ENCODE assay signal across 11 cellular contexts in the genomic region with DNA sequence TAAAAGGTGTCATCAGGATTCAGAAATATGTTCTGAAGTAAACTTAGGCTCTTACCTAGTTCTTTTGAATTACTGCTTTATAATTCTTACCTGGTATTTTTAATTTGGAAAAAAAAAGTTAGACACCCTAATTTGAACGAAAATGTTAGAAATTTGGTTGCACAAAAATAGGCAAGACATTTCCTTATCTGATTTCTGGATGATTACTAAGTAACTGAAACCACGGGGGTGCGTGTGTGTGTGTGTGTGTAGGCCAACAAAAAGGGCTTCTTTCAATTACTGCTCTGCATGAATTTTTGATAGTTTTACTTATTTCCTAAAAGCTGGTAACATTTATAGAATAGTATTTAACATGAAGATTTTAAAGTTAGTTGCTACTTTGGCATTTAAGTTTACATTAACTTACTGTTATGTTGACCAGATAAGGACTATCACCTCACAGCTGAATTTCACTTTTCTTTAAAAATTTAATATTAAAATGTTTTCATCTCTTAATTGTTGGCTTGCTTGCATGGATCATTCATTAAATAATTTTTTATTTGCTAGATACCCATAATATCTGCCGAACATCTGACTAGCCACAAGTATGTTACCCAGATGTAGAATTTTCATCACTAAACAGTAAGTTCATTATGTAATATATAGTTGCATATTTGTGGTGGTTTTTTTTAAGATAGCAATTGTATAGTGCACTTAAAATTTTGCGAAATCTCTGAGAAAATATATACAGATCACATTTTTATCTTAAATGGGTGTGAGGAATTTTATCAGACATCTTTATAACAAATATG.
A peak's percentile ranks its signal among the peaks of the same experiment; 100 is the strongest.
DNase-seq lines count a peak whose midpoint lies in the region; ATAC-seq and TF ChIP-seq lines count a peak whose summit lies in the region.
"Had no signal": no experiment of that assay in that cellular context is flagged by ENCODE, and none has a peak within 500 bp of the region (broad histone marks: within the 10 kb centered on the region; RNA-seq: fewer than 3 reads in every experiment).

No MANE protein-coding gene starts in this region.

- H3K27ac ChIP-seq in heart right ventricle: no peak overlapping the region

- peaks cover 0 to 51% (median 15%) of the 10 kb centered on the region in 9 donors for H3K4me1 ChIP-seq in heart right ventricle

- no peaks in the 10 kb centered on the region for H3K9me3 Mint-ChIP-seq in activated CD4-positive, alpha-beta memory T cell treated with anti-CD3 and anti-CD28 coated beads for 36 hours
- H3K9me3 Mint-ChIP-seq in stimulated activated naive CD8-positive, alpha-beta T cell treated with anti-CD3 and anti-CD28 coated beads, Interleukin-15, Interleukin-2, amounts not matched to agents 100 ng/mL and 50 ng/mL, for 24 hours: no peaks in the 10 kb centered on the region

- POLR2A ChIA-PET in activated CD4-positive, alpha-beta memory T cell treated with anti-CD3 and anti-CD28 coated beads for 36 hours (lab: Charles Lee): interaction anchor here (0.8 kb wide), 1 partner anchor 13 kb away, joined by 4 read pairs; no protein-coding TSS in a partner anchor

- CTCF ChIA-PET in activated CD4-positive, alpha-beta memory T cell treated with anti-CD3 and anti-CD28 coated beads for 36 hours (lab: Charles Lee): interaction anchor here (0.7 to 0.8 kb wide), 4 partner anchors 13 to 101 kb away, joined by 3 to 4 read pairs (median 3); no protein-coding TSS in a partner anchor

- H3K27me3 ChIP-seq in heart right ventricle: no peaks in the 10 kb centered on the region

- WGBS in heart right ventricle, 2 donors: 84 to 91% methylated on average over 5 of the region's 5 CpGs

- no peak overlapping the region for H3K4me3 ChIP-seq in heart right ventricle

- H3K27ac Mint-ChIP-seq in activated CD4-positive, alpha-beta memory T cell treated with anti-CD3 and anti-CD28 coated beads for 36 hours: peak overlapping the region; percentile 64
- H3K27ac Mint-ChIP-seq in stimulated activated naive CD8-positive, alpha-beta T cell treated with anti-CD3 and anti-CD28 coated beads, Interleukin-15, Interleukin-2, amounts not matched to agents 100 ng/mL and 50 ng/mL, for 24 hours: peak overlapping the region; percentile 31

- H3K36me3 Mint-ChIP-seq in activated CD4-positive, alpha-beta memory T cell treated with anti-CD3 and anti-CD28 coated beads for 36 hours: peaks cover 41% of the 10 kb centered on the region
- H3K36me3 Mint-ChIP-seq in stimulated activated naive CD8-positive, alpha-beta T cell treated with anti-CD3 and anti-CD28 coated beads, Interleukin-15, Interleukin-2, amounts not matched to agents 100 ng/mL and 50 ng/mL, for 24 hours (ENCODE audit: low read depth): peaks cover 63% of the 10 kb centered on the region

- ATAC-seq in HG03521 (IDR thresholded peaks at IDR 0.05; ENCODE audit: unreplicated experiment): no peak
- ATAC-seq in heart right ventricle: no peak

- no peaks in the 10 kb centered on the region for H3K27me3 Mint-ChIP-seq in activated CD4-positive, alpha-beta memory T cell treated with anti-CD3 and anti-CD28 coated beads for 36 hours
- no peaks in the 10 kb centered on the region for H3K27me3 Mint-ChIP-seq in stimulated activated naive CD8-positive, alpha-beta T cell treated with anti-CD3 and anti-CD28 coated beads, Interleukin-15, Interleukin-2, amounts not matched to agents 100 ng/mL and 50 ng/mL, for 24 hours

- H3K4me1 Mint-ChIP-seq in activated CD4-positive, alpha-beta memory T cell treated with anti-CD3 and anti-CD28 coated beads for 36 hours (ENCODE audit: low read depth): peaks cover 36% of the 10 kb centered on the region
- H3K4me1 Mint-ChIP-seq in stimulated activated naive CD8-positive, alpha-beta T cell treated with anti-CD3 and anti-CD28 coated beads, Interleukin-15, Interleukin-2, amounts not matched to agents 100 ng/mL and 50 ng/mL, for 24 hours (ENCODE audit: low read depth): peaks cover 43% of the 10 kb centered on the region

- H3K9me3 ChIP-seq in heart right ventricle: no peaks in the 10 kb centered on the region

- peaks cover 0 to 99% (median 34%) of the 10 kb centered on the region in 9 donors for H3K36me3 ChIP-seq in heart right ventricle

- no peak for TF ChIP-seq POLR2A in erythroblast (IDR thresholded peaks at IDR 0.05; ENCODE audit: low read length)

- TF ChIP-seq CTCF in heart right ventricle (IDR thresholded peaks at IDR 0.05): no peak

- peak; percentile 41 for DNase-seq in activated naive CD4-positive, alpha-beta T cell treated with Interleukin-2 at 50 U/mL for 16 hours
- no peak for DNase-seq in activated naive CD4-positive, alpha-beta T cell (lab: John Stamatoyannopoulos, UW)
- peak; percentile 51 for DNase-seq in activated CD4-positive, alpha-beta memory T cell treated with anti-CD3 and anti-CD28 coated beads for 36 hours
- DNase-seq in erythroblast (lab: John Stamatoyannopoulos, UW) (peak; percentile 55 to 57), heart right ventricle (no peak), COLO668 (lab: John Stamatoyannopoulos, UW; ENCODE audit: unreplicated experiment) (no peak)
- DNase-seq: activated CD4-positive, CD25-positive, alpha-beta regulatory T cell; AML-193; NCI-H2171 treated with DMSO at 0.1 percent for 48 hours had no signal

- no peak overlapping the region for H3K4me3 Mint-ChIP-seq in activated CD4-positive, alpha-beta memory T cell treated with anti-CD3 and anti-CD28 coated beads for 36 hours
- H3K4me3 Mint-ChIP-seq in stimulated activated naive CD8-positive, alpha-beta T cell treated with anti-CD3 and anti-CD28 coated beads, Interleukin-15, Interleukin-2, amounts not matched to agents 100 ng/mL and 50 ng/mL, for 24 hours: no peak overlapping the region

- intact Hi-C loops in activated CD4-positive, alpha-beta memory T cell treated with anti-CD3 and anti-CD28 coated beads for 36 hours (cut with micrococcal nuclease): no loop called here
- intact Hi-C loops in heart right ventricle (cut with DNase I): no loop called here

Comparison
In these comparisons a context has a peak if more than half of its experiments do, and no peak if none do; other contexts are left out.
1. DNase-seq: peak in activated naive CD4-positive, alpha-beta T cell treated with Interleukin-2 at 50 U/mL for 16 hours (single experiment), activated CD4-positive, alpha-beta memory T cell treated with anti-CD3 and anti-CD28 coated beads for 36 hours (single experiment) and erythroblast (2 of 2); none in activated naive CD4-positive, alpha-beta T cell (0 of 4), heart right ventricle (0 of 2) and COLO668 (single experiment).